8 cellular contexts compared by ENCODE assay signal in the genomic region with DNA sequence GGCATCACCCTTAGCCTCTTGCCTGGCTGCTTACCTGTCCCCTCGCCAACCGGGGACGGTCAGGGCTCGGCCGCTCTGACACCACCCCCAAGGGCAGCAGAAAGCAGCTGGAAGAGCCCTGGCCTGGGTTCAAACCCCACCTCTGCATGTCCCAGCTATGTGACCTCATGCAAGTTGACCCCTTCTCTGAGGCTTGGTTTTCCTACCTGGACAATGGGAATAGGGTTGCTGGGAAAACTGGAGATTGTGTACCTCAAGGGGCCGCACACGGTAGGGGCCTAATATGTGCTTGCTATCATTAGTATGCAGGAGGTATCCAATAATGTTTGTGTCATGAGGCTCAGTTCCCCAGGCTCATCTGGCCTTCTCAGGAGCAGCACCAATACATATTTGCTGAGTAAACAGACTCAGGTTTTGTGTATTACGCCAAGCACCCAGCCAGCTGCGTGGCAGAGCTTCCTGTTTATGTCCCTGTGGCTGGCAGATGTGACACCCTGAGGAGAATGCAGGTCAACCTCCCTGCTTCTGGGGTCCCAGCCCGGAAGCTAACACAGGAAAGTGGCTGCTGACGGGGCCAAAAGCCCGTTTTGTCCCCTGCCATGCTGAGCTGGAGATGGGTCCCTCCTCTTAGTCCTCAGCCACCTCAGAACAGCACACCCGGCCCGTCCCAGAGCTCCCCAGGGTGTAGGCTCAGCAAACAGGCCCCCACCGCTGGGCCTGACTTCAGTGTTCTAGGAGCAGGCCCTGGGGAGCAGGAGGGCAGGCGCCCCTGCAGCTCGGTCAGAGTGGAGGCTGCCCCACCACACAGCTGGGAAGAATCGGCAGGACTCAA. TPM values are rescaled to one million over a fixed set of nuclear protein-coding genes. Genes with fewer than 3 reads are reported as not detected.
DNase-seq lines count a peak whose midpoint lies in the region; ATAC-seq and TF ChIP-seq lines count a peak whose summit lies in the region.

No MANE protein-coding gene starts in this region.

- intact Hi-C loops in CD14-positive monocyte (cut with micrococcal nuclease), result loop anchor here (5.0 kb wide), 1 partner anchor 41 kb away; no protein-coding TSS in a partner anchor

- H3K4me3 Mint-ChIP-seq in CD14-positive monocyte (peak overlapping the region in 1 of 2 donors; percentile 63), immature natural killer cell (peak overlapping the region; percentile 65 to 76 (median 70))

- no peaks in the 10 kb centered on the region for H3K9me3 Mint-ChIP-seq in CD14-positive monocyte
- no peaks in the 10 kb centered on the region for H3K9me3 Mint-ChIP-seq in immature natural killer cell

- H3K27ac Mint-ChIP-seq in CD14-positive monocyte (peak overlapping the region; percentile 70 to 87 (median 82)), immature natural killer cell (peak overlapping the region; percentile 90 to 99 (median 97))

- H3K27me3 Mint-ChIP-seq in CD14-positive monocyte (ENCODE audit: low read depth in 3 of 3) (peaks cover 0 to 3% (median 0%) of the 10 kb centered on the region in 3 donors), immature natural killer cell (ENCODE audit: low read depth in 3 of 3) (peaks cover 13 to 30% (median 20%) of the 10 kb centered on the region in 3 donors)

- H3K4me1 Mint-ChIP-seq in CD14-positive monocyte (peaks cover 41% of the 10 kb centered on the region), immature natural killer cell (peaks cover 67 to 74% of the 10 kb centered on the region in 2 donors)

- peaks cover 50 to 64% of the 10 kb centered on the region in 2 donors for H3K36me3 Mint-ChIP-seq in CD14-positive monocyte
- peaks cover 9 to 16% (median 12%) of the 10 kb centered on the region in 3 donors for H3K36me3 Mint-ChIP-seq in immature natural killer cell

- ATAC-seq in GM21390 (IDR thresholded peaks at IDR 0.05; ENCODE audit: unreplicated experiment), result peak; percentile 69
- ATAC-seq in stimulated activated naive CD8-positive, alpha-beta T cell treated with anti-CD3 and anti-CD28 coated beads, Interleukin-15, Interleukin-2, amounts not matched to agents 100 U/mL and 50 U/mL, for 24 hours, result peak; percentile 32

- DNase-seq in CD14-positive monocyte (ENCODE audit: low spot score), result peak; percentile 81
- DNase-seq in NCI-H2107 treated with DMSO at 0.1 percent for 48 hours (lab: John Stamatoyannopoulos, UW; ENCODE audit: unreplicated experiment), result peak; percentile 62
- peak; percentile 21 for DNase-seq in activated T-cell treated with anti-CD3 and anti-CD28 coated beads for 24 hours (ENCODE audit: low read depth)
- DNase-seq in immature natural killer cell, result peak; percentile 92 to 95 (median 93)
- peak; percentile 49 for DNase-seq in stimulated activated naive CD8-positive, alpha-beta T cell treated with anti-CD3 and anti-CD28 coated beads, Interleukin-15, Interleukin-2, amounts not matched to agents 100 U/mL and 50 U/mL, for 24 hours
- no peak for DNase-seq in NCI-H226
- no peak for DNase-seq in GM19240 (ENCODE audit: insufficient read length, low spot score)

- no peak for TF ChIP-seq CTCF in CD14-positive monocyte (IDR thresholded peaks at IDR 0.05)

RNA-seq across cellular contexts. Expression of a gene that starts 29.7 kb away (rescaled TPM):
- polyA plus RNA-seq in CD14-positive monocyte, result 1 to 10 TPM; 7.1 to 9.9 TPM
- 10 to 100 TPM in 1 of 3 donors, 1 to 10 TPM in 2; 3.1 to 30.2 (median 6.1) TPM for polyA plus RNA-seq in immature natural killer cell

RNA-seq across cellular contexts. Expression of a gene that starts 33.8 kb away (rescaled TPM):
- polyA plus RNA-seq in CD14-positive monocyte (not detected), immature natural killer cell (not detected)

RNA-seq across cellular contexts. Expression of a gene that starts 48.3 kb away (rescaled TPM):
- polyA plus RNA-seq in CD14-positive monocyte (not detected), immature natural killer cell (not detected)

Comparison
In these comparisons a context has a peak if more than half of its experiments do, and no peak if none do; other contexts are left out.
1. DNase-seq: peak in CD14-positive monocyte (single experiment), NCI-H2107 treated with DMSO at 0.1 percent for 48 hours (single experiment), activated T-cell treated with anti-CD3 and anti-CD28 coated beads for 24 hours (single experiment), immature natural killer cell (3 of 3) and stimulated activated naive CD8-positive, alpha-beta T cell treated with anti-CD3 and anti-CD28 coated beads, Interleukin-15, Interleukin-2, amounts not matched to agents 100 U/mL and 50 U/mL, for 24 hours (single experiment); none in NCI-H226 (single experiment) and GM19240 (single experiment).